In genomic region chr14:67619446-67620216, GRCh38 we compare ENCODE assay signal across 7 cellular contexts.
DNase-seq lines count a peak whose midpoint lies in the region; ATAC-seq and TF ChIP-seq lines count a peak whose summit lies in the region.

Gene ARG2 (plus strand): TSS chr14:67619920. CDS start chr14:67619978, 58 bp downstream.

- DNase-seq in NCI-H1930 (lab: John Stamatoyannopoulos, UW) = peak; percentile 96 to 97
- DNase-seq in T-helper 9 cell = peak; percentile 98
- peak; percentile 90 for DNase-seq in astrocyte of the spinal cord (ENCODE audit: low read depth, low spot score)
- peak; percentile 83 to 85 for DNase-seq in hippocampal formation (lab: John Stamatoyannopoulos, UW)
- peak; percentile 91 for DNase-seq in retina

- peak; percentile 95 for ATAC-seq in GM18502 (IDR thresholded peaks at IDR 0.05; ENCODE audit: poor library complexity, unreplicated experiment)
- ATAC-seq in HG02973 (IDR thresholded peaks at IDR 0.05; ENCODE audit: unreplicated experiment) = peak; percentile 93

- no peak for TF ChIP-seq CTCF in astrocyte of the spinal cord (IDR thresholded peaks at IDR 0.05; ENCODE audit: low read depth, low read length)

- in situ Hi-C loops in astrocyte of the spinal cord (cut with HindIII; ENCODE audit: low sequenced_read_pairs) = no loop called here

- H3K4me3 ChIP-seq in astrocyte of the spinal cord (ENCODE audit: low read depth, low read length) = peak within 1 kb of the TSS; percentile 72

Comparison
In these comparisons a context has a peak if more than half of its experiments do, and no peak if none do; other contexts are left out.
1. Peak in every context shown above with its lines: DNase-seq, ATAC-seq and H3K4me3 ChIP-seq.